8 cellular contexts compared by ENCODE assay signal in the genomic region with DNA sequence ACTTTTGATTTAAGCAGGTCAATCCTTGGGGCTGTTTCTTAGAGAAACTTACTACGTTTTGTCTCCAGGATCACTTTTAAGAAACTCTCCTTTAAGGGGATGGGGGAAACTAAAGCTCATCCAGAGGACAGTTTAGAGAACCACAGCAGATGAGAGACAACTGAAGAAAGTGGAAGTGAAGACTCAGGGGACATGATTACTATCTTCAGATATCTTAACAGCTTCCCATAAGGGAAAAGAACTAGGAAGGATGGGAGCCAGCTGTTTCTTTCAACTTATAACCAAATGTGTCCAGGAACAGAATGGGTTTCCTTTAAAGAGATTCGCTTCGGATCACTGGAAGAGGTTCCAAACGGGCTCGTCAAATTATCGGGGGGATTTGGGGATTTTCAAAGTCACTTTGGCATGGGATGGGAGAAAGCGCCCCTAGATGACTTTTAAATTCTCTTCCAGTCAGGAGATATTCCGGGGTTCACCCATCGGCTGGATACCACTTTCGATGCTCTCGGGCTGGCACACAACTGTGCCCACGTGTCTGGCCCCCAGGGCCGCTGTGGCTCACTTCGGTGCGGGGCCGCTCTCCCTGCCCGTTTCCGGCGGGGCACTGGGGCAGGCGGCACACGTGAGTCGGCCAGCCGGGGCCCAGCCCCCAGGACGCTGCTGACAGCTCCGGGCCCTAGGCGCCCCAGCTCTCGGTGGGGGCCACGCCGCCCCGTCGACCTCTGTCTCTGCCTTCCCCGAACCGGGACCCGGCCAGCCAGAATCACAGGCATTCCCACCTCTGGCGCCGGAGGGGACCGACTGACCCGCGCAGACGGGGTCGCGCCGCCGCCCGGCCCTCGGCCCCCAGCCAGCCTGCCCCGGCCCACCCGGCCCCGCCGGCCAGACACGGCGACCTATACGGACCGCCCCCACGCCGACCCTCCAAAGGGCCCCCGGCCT. TPM values are rescaled to one million over a fixed set of nuclear protein-coding genes. Genes with fewer than 3 reads are reported as not detected.
DNase-seq lines count a peak whose midpoint lies in the region; ATAC-seq, FAIRE-seq and TF ChIP-seq lines count a peak whose summit lies in the region.

No MANE protein-coding gene starts in this region.

- TF ChIP-seq CTCF in AG09309 (IDR thresholded peaks at IDR 0.05; ENCODE audit: control insufficient read depth, insufficient read depth, low read depth, low read length, missing control alignments) = no peak
- no peak for TF ChIP-seq CTCF in omental fat pad (IDR thresholded peaks at IDR 0.05)

- ATAC-seq in GM18907 (IDR thresholded peaks at IDR 0.05; ENCODE audit: unreplicated experiment) (peak; percentile 65), HG03139 (IDR thresholded peaks at IDR 0.05; ENCODE audit: unreplicated experiment) (peak; percentile 41), omental fat pad (ENCODE audit: low FRiP score) (peak; percentile 73)

- FAIRE-seq in RCC 7860 (lab: Jason Lieb, UNC) = no peak

- DNase-seq in AG09309 (ENCODE audit: low read depth) (no peak), RCC 7860 (ENCODE audit: low spot score) (peak; percentile 49), globus pallidus (ENCODE audit: low spot score) (peak; percentile 49), omental fat pad (ENCODE audit: low spot score) (no peak), ureter (ENCODE audit: low spot score) (peak; percentile 59)
- peak; percentile 31 for DNase-seq in activated gamma-delta T cell treated with anti-CD3 and anti-CD28 coated beads, Interleukin-2, amount 50 U/mL, for 16 hours (ENCODE audit: low read depth)

- H3K4me3 ChIP-seq in AG09309 (ENCODE audit: control insufficient read depth, low read depth, low read length) = peak overlapping the region; percentile 59

RNA-seq across cellular contexts. Expression of a gene that starts 1.0 kb away (rescaled TPM):
- 10 to 100 TPM; 19.9 to 42.8 (median 31.3) TPM for total RNA-seq in omental fat pad
- total RNA-seq in ureter = 78.4 TPM

Comparison
In these comparisons a context has a peak if more than half of its experiments do, and no peak if none do; other contexts are left out.
1. DNase-seq: peak in RCC 7860 (single experiment), activated gamma-delta T cell treated with anti-CD3 and anti-CD28 coated beads, Interleukin-2, amount 50 U/mL, for 16 hours (single experiment), globus pallidus (single experiment) and ureter (single experiment); none in AG09309 (single experiment) and omental fat pad (single experiment).
2. Peak in every context shown above with its lines, with median percentiles within 50 percentile points of each other: ATAC-seq.